9 cellular contexts compared by ENCODE assay signal in genomic region chr19:36151144-36152051, GRCh38. TPM values are rescaled to one million over a fixed set of nuclear protein-coding genes. Genes with fewer than 3 reads are reported as not detected.
DNase-seq lines count a peak whose midpoint lies in the region; ATAC-seq and TF ChIP-seq lines count a peak whose summit lies in the region.
"Had no signal": no experiment of that assay in that cellular context is flagged by ENCODE, and none has a peak within 500 bp of the region (broad histone marks: within the 10 kb centered on the region; RNA-seq: fewer than 3 reads in every experiment).

No MANE protein-coding gene starts in this region.

- H3K4me3 ChIP-seq in gastrocnemius medialis: peak overlapping the region; percentile 80 to 90 (median 90)
- no peak overlapping the region for H3K4me3 ChIP-seq in smooth muscle cell

- in situ Hi-C loops in gastrocnemius medialis (cut with MboI; ENCODE audit: low sequenced_read_pairs in 4 of 4): no loop called here

- H3K36me3 ChIP-seq in ES-I3 (ENCODE audit: insufficient read depth, low read length) (peaks cover 8% of the 10 kb centered on the region), gastrocnemius medialis (peaks cover 0 to 42% of the 10 kb centered on the region in 2 donors), smooth muscle cell (ENCODE audit: low read depth) (peaks cover 6% of the 10 kb centered on the region)

- no peaks in the 10 kb centered on the region for H3K9me3 Mint-ChIP-seq in activated T-helper 17 cell treated with anti-CD3 and anti-CD28 coated beads, Interleukin-2, amount 50 U/mL, for 72 hours

- H3K27ac ChIP-seq in cingulate gyrus (ENCODE audit: low read depth, low read length): peak overlapping the region; percentile 60
- peak overlapping the region; percentile 97 to 100 (median 100) for H3K27ac ChIP-seq in gastrocnemius medialis
- no peak overlapping the region for H3K27ac ChIP-seq in smooth muscle cell (ENCODE audit: low read depth)

- no peaks in the 10 kb centered on the region for H3K27me3 Mint-ChIP-seq in activated T-helper 17 cell treated with anti-CD3 and anti-CD28 coated beads, Interleukin-2, amount 50 U/mL, for 72 hours

- H2AFZ ChIP-seq in smooth muscle cell (ENCODE audit: low read depth): no peak overlapping the region

- H3K4me1 ChIP-seq in ES-I3 (ENCODE audit: insufficient read depth, low read length) (peaks cover 3% of the 10 kb centered on the region; the same call in 1 of the 2 replicates), gastrocnemius medialis (peaks cover 24 to 29% of the 10 kb centered on the region in 2 donors), smooth muscle cell (ENCODE audit: low read depth) (no peaks in the 10 kb centered on the region)

- H3K4me3 Mint-ChIP-seq in activated T-helper 17 cell treated with anti-CD3 and anti-CD28 coated beads, Interleukin-2, amount 50 U/mL, for 72 hours: no peak overlapping the region

- H3K9me3 ChIP-seq in ES-I3 (ENCODE audit: control insufficient read depth, insufficient read depth, low read length) (no peaks in the 10 kb centered on the region), gastrocnemius medialis (no peaks in the 10 kb centered on the region), smooth muscle cell (replicated peaks; ENCODE audit: low read depth) (no peaks in the 10 kb centered on the region)

- no peak overlapping the region for H3K27ac Mint-ChIP-seq in activated T-helper 17 cell treated with anti-CD3 and anti-CD28 coated beads, Interleukin-2, amount 50 U/mL, for 72 hours

- peaks cover 50% of the 10 kb centered on the region for H4K20me1 ChIP-seq in smooth muscle cell (ENCODE audit: low read depth)

- peak; percentile 73 to 81 for TF ChIP-seq POLR2A in gastrocnemius medialis (IDR thresholded peaks at IDR 0.05)

- WGBS in smooth muscle cell (ENCODE audit: low lambda C conversion rate): 93% methylated on average over 39 of the region's 47 CpGs

- intact Hi-C loops in gastrocnemius medialis (cut with DNase I; ENCODE audit: low total_unique reads): loop anchor here (1.0 to 10.0 kb wide), 5 partner anchors 11 to 394 kb away; partner anchors contain the start of genes CAPNS1, HSPB6, PROSER3 and TBCB

- DNase-seq in iPS-NIHi11 (ENCODE audit: low spot score): peak; percentile 49
- DNase-seq in gastrocnemius medialis: peak; percentile 56 to 79
- DNase-seq in midbrain (lab: John Stamatoyannopoulos, UW): no peak
- no peak for DNase-seq in smooth muscle cell (lab: John Stamatoyannopoulos, UW; ENCODE audit: unreplicated experiment)
- no peak for DNase-seq in activated CD8-positive, alpha-beta memory T cell treated with anti-CD3 and anti-CD28 coated beads, Interleukin-2, amount 50 U/mL, for 48 hours

- peaks cover 14% of the 10 kb centered on the region for H3K4me1 Mint-ChIP-seq in activated T-helper 17 cell treated with anti-CD3 and anti-CD28 coated beads, Interleukin-2, amount 50 U/mL, for 72 hours

- peak; percentile 57 for ATAC-seq in gastrocnemius medialis
- no peak for ATAC-seq in activated T-helper 17 cell treated with anti-CD3 and anti-CD28 coated beads, Interleukin-2, amount 50 U/mL, for 72 hours (replicated peaks)

- peaks cover 50% of the 10 kb centered on the region for H3K36me3 Mint-ChIP-seq in activated T-helper 17 cell treated with anti-CD3 and anti-CD28 coated beads, Interleukin-2, amount 50 U/mL, for 72 hours (ENCODE audit: low read depth)

- no peaks in the 10 kb centered on the region for H3K79me2 ChIP-seq in smooth muscle cell (ENCODE audit: low read depth)

- TF ChIP-seq CTCF in gastrocnemius medialis (IDR thresholded peaks at IDR 0.05 in 4 of 5, conservative IDR thresholded peaks at IDR 0.05 in 1 of 5) (no peak), smooth muscle cell (IDR thresholded peaks at IDR 0.05; ENCODE audit: borderline replicate concordance, insufficient read depth, poor library complexity, severe bottlenecking) (no peak)

- no peaks in the 10 kb centered on the region for H3K27me3 ChIP-seq in gastrocnemius medialis
- no peaks in the 10 kb centered on the region for H3K27me3 ChIP-seq in smooth muscle cell (ENCODE audit: low read depth)

- H3K9ac ChIP-seq in ES-I3 (ENCODE audit: low read depth, low read length): peak overlapping the region; percentile 54
- no peak overlapping the region for H3K9ac ChIP-seq in smooth muscle cell (ENCODE audit: low read depth)

- H3F3A ChIP-seq in smooth muscle cell (ENCODE audit: low read depth): no peaks in the 10 kb centered on the region

- H3K4me2 ChIP-seq in smooth muscle cell: no peak overlapping the region

RNA-seq across cellular contexts. Expression of gene COX7A1, which starts 0.8 kb away (rescaled TPM):
- total RNA-seq in gastrocnemius medialis (100 to 1,000 TPM; 165 to 421 (median 223) TPM), smooth muscle cell (not detected in 2 replicates)
- total RNA-seq in activated T-helper 17 cell treated with anti-CD3 and anti-CD28 coated beads, Interleukin-2, amount 50 U/mL, for 72 hours: not detected
- 1.5 TPM in 1 of 2 replicates, not detected in the other for polyA plus RNA-seq in smooth muscle cell

RNA-seq across cellular contexts. Expression of gene CAPNS1, which starts 11.5 kb away (rescaled TPM):
- total RNA-seq in gastrocnemius medialis (100 to 1,000 TPM in 3 of 4 donors, 10 to 100 TPM in 1; 94.8 to 252 (median 165) TPM), smooth muscle cell (183 and 252 TPM in 2 replicates)
- 100 to 1,000 TPM; 259 to 374 TPM for total RNA-seq in activated T-helper 17 cell treated with anti-CD3 and anti-CD28 coated beads, Interleukin-2, amount 50 U/mL, for 72 hours
- 365 and 383 TPM in 2 replicates for polyA plus RNA-seq in smooth muscle cell

RNA-seq across cellular contexts. Expression of gene TBCB, which starts 36.1 kb away (rescaled TPM):
- total RNA-seq in gastrocnemius medialis (100 to 1,000 TPM in 2 of 4 donors, 10 to 100 TPM in 2; 57.4 to 122 (median 96.7) TPM), smooth muscle cell (104 and 146 TPM in 2 replicates)
- 100 to 1,000 TPM; 105 to 162 TPM for total RNA-seq in activated T-helper 17 cell treated with anti-CD3 and anti-CD28 coated beads, Interleukin-2, amount 50 U/mL, for 72 hours
- 234 and 241 TPM in 2 replicates for polyA plus RNA-seq in smooth muscle cell

RNA-seq across cellular contexts. Expression of gene POLR2I, which starts 36.7 kb away (rescaled TPM):
- total RNA-seq in gastrocnemius medialis (10 to 100 TPM; 61.0 to 88.7 (median 79.4) TPM), smooth muscle cell (33.3 and 102 TPM in 2 replicates)
- 10 to 100 TPM; 32.4 to 58.0 TPM for total RNA-seq in activated T-helper 17 cell treated with anti-CD3 and anti-CD28 coated beads, Interleukin-2, amount 50 U/mL, for 72 hours
- 132 and 172 TPM in 2 replicates for polyA plus RNA-seq in smooth muscle cell

RNA-seq across cellular contexts. Expression of gene OVOL3, which starts 40.5 kb away (rescaled TPM):
- total RNA-seq in gastrocnemius medialis (not detected), smooth muscle cell (not detected in 2 replicates)
- not detected for total RNA-seq in activated T-helper 17 cell treated with anti-CD3 and anti-CD28 coated beads, Interleukin-2, amount 50 U/mL, for 72 hours
- not detected in 2 replicates for polyA plus RNA-seq in smooth muscle cell
- total RNA-seq: subcutaneous adipose tissue had no signal

Comparison
In these comparisons a context has a peak if more than half of its experiments do, and no peak if none do; other contexts are left out.
1. DNase-seq: peak in iPS-NIHi11 (single experiment) and gastrocnemius medialis (2 of 2); none in midbrain (single experiment), smooth muscle cell (single experiment) and activated CD8-positive, alpha-beta memory T cell treated with anti-CD3 and anti-CD28 coated beads, Interleukin-2, amount 50 U/mL, for 48 hours (single experiment).
2. RNA of gene COX7A1, which starts 0.8 kb away (total RNA-seq): 165 to 421 TPM in gastrocnemius medialis; not detected in smooth muscle cell and not detected in activated T-helper 17 cell treated with anti-CD3 and anti-CD28 coated beads, Interleukin-2, amount 50 U/mL, for 72 hours; every median in the first group is over 100 times any median in the second.